ENCODE assay signal across 13 cellular contexts in the genomic region with DNA sequence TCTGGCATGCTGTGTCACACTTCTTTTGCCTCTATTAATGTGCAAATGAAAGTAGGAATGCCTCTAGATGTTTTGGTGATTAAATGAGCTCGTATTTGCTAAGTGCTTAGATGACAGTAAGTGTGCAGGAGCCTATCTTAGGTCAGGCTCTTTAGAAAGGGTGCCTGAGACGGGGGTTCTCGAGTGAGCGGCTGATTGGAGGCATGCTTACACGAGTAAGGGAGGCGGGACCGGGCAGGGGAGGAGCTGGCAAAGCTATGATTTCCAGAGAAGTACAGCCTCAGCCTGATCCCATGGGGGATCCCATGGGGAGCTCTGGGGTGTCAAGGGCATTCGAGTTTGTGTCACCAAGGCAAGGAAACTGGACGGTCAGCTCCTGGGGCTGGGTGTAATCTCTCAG. TPM values are rescaled to one million over a fixed set of nuclear protein-coding genes. Genes with fewer than 3 reads are reported as not detected.
DNase-seq lines count a peak whose midpoint lies in the region; ATAC-seq, FAIRE-seq and TF ChIP-seq lines count a peak whose summit lies in the region.
"Had no signal": no experiment of that assay in that cellular context is flagged by ENCODE, and none has a peak within 500 bp of the region (broad histone marks: within the 10 kb centered on the region; RNA-seq: fewer than 3 reads in every experiment).

No MANE protein-coding gene starts in this region.

- H3K27ac Mint-ChIP-seq in CD4-positive, alpha-beta T cell, result peak overlapping the region; percentile 78
- peak overlapping the region in 1 of 3 experiments; percentile 61; a peak in 2 of 7 replicates for H3K27ac Mint-ChIP-seq in H9
- H3K27ac Mint-ChIP-seq in astrocyte (ENCODE audit: unreplicated experiment), result no peak overlapping the region
- H3K27ac Mint-ChIP-seq in natural killer cell treated with Interleukin-12 subunit alpha and Interleukin-12 subunit beta and Interleukin-15 and Interleukin-18, amount 100 ng/mL, for 72 hours, result peak overlapping the region; percentile 74 to 81

- H4K91ac ChIP-seq in H9 (ENCODE audit: insufficient read length, low read depth, low read length), result no peak overlapping the region

- TF ChIP-seq CTCF in CD4-positive, alpha-beta T cell (IDR thresholded peaks at IDR 0.05), result no peak
- TF ChIP-seq CTCF in H9 (conservative IDR thresholded peaks at IDR 0.05) (no peak), astrocyte (IDR thresholded peaks at IDR 0.05; ENCODE audit: insufficient read depth, low read depth, low read length) (no peak), PC-3 (conservative IDR thresholded peaks at IDR 0.05; ENCODE audit: low read depth, low read length) (no peak), colonic mucosa (IDR thresholded peaks at IDR 0.05) (no peak)

- no peak overlapping the region for H2BK20ac ChIP-seq in H9 (ENCODE audit: low read depth, low read length, poor library complexity, severe bottlenecking)

- H3K9ac ChIP-seq in H9 (ENCODE audit: extremely low read depth, insufficient read length, low read length), result no peak overlapping the region
- H3K9ac ChIP-seq in astrocyte (ENCODE audit: low read length), result no peak overlapping the region
- no peak overlapping the region for H3K9ac ChIP-seq in PC-3 (ENCODE audit: low read length)
- no peak overlapping the region for H3K9ac ChIP-seq in colonic mucosa (ENCODE audit: low read depth in 2 of 2, low read length in 2 of 2)

- H4K8ac ChIP-seq in H9 (replicated peaks; ENCODE audit: insufficient read length, low read depth, low read length), result no peak overlapping the region

- no peak overlapping the region for H3K56ac ChIP-seq in H9 (ENCODE audit: insufficient read length, low read depth, low read length)

- H3K18ac ChIP-seq in H9 (ENCODE audit: insufficient read length, low read depth, low read length), result no peak overlapping the region

- H3K27me3 Mint-ChIP-seq in CD4-positive, alpha-beta T cell, result no peaks in the 10 kb centered on the region
- H3K27me3 Mint-ChIP-seq in H9 (ENCODE audit: low read depth), result peaks cover 4% of the 10 kb centered on the region; the same call in 1 of the 2 replicates
- no peaks in the 10 kb centered on the region for H3K27me3 Mint-ChIP-seq in astrocyte (ENCODE audit: low read depth, unreplicated experiment)
- peaks cover 0 to 16% of the 10 kb centered on the region in 2 donors for H3K27me3 Mint-ChIP-seq in natural killer cell treated with Interleukin-12 subunit alpha and Interleukin-12 subunit beta and Interleukin-15 and Interleukin-18, amount 100 ng/mL, for 72 hours

- H3K79me1 ChIP-seq in H9 (ENCODE audit: insufficient read depth, low read depth, low read length, poor library complexity, severe bottlenecking), result no peaks in the 10 kb centered on the region

- peak overlapping the region; percentile 9 for H3K4me2 ChIP-seq in H9 (ENCODE audit: insufficient read depth, insufficient read length, low read length)
- H3K4me2 ChIP-seq in astrocyte (ENCODE audit: low read length), result no peak overlapping the region
- H3K4me2 ChIP-seq in PC-3 (ENCODE audit: low read length), result no peak overlapping the region

- H2BK5ac ChIP-seq in H9 (ENCODE audit: insufficient read length, low read length), result no peak overlapping the region

- H2BK120ac ChIP-seq in H9 (ENCODE audit: low read depth, low read length, poor library complexity, severe bottlenecking), result no peak overlapping the region

- peaks cover 28% of the 10 kb centered on the region for H3K4me1 Mint-ChIP-seq in CD4-positive, alpha-beta T cell (ENCODE audit: low read depth)
- peaks cover 36 to 46% of the 10 kb centered on the region in 2 experiments for H3K4me1 Mint-ChIP-seq in H9
- peaks cover 9% of the 10 kb centered on the region for H3K4me1 Mint-ChIP-seq in astrocyte (ENCODE audit: low read depth, unreplicated experiment)
- peaks cover 28 to 30% of the 10 kb centered on the region in 2 donors for H3K4me1 Mint-ChIP-seq in natural killer cell treated with Interleukin-12 subunit alpha and Interleukin-12 subunit beta and Interleukin-15 and Interleukin-18, amount 100 ng/mL, for 72 hours (ENCODE audit: low read depth in 2 of 2)

- CTCF ChIA-PET in CD4-positive, alpha-beta T cell (lab: Charles Lee), result no interaction called here
- CTCF ChIA-PET in PC-3 (lab: Charles Lee), result no interaction called here

- POLR2A ChIA-PET in CD4-positive, alpha-beta T cell (lab: Charles Lee), result interaction anchor here (1.3 kb wide), 1 partner anchor 95 kb away, joined by 6 read pairs; no protein-coding TSS in a partner anchor
- POLR2A ChIA-PET in PC-3 (lab: Charles Lee; ENCODE audit: unreplicated experiment), result no interaction called here

- H3F3A ChIP-seq in PC-3 (ENCODE audit: low read length, unreplicated experiment), result no peaks in the 10 kb centered on the region

- no peaks in the 10 kb centered on the region for H3K9me2 ChIP-seq in PC-3 (replicated peaks; ENCODE audit: low read length)

- H3K4me3 ChIP-seq in astrocyte (ENCODE audit: insufficient read depth, low read depth, low read length), result no peak overlapping the region
- no peak overlapping the region for H3K4me3 ChIP-seq in PC-3 (ENCODE audit: low read length)
- H3K4me3 ChIP-seq in colonic mucosa, result no peak overlapping the region

- no peak overlapping the region for H3T11ph ChIP-seq in H9 (ENCODE audit: low read length)

- H3K9me3 ChIP-seq in CD4-positive, alpha-beta T cell (ENCODE audit: control insufficient read depth, low read length), result no peaks in the 10 kb centered on the region
- no peaks in the 10 kb centered on the region for H3K9me3 ChIP-seq in H9 (ENCODE audit: control insufficient read depth, low read depth, low read length)
- H3K9me3 ChIP-seq in astrocyte (ENCODE audit: insufficient read depth, low read depth, low read length), result no peaks in the 10 kb centered on the region
- no peaks in the 10 kb centered on the region for H3K9me3 ChIP-seq in PC-3 (ENCODE audit: low read length)
- H3K9me3 ChIP-seq in colonic mucosa, result no peaks in the 10 kb centered on the region

- no peak for ATAC-seq in CD4-positive, alpha-beta T cell (ENCODE audit: poor library complexity)
- ATAC-seq in natural killer cell treated with Interleukin-12 subunit alpha and Interleukin-12 subunit beta and Interleukin-15 and Interleukin-18, amount 100 ng/mL, for 72 hours, result no peak
- ATAC-seq in PC-3 (no peak), HG03342 (IDR thresholded peaks at IDR 0.05; ENCODE audit: unreplicated experiment) (no peak)

- H3K36me3 ChIP-seq in astrocyte (ENCODE audit: insufficient read depth, low read length), result no peaks in the 10 kb centered on the region
- no peaks in the 10 kb centered on the region for H3K36me3 ChIP-seq in PC-3 (ENCODE audit: low read depth, low read length)
- H3K36me3 ChIP-seq in colonic mucosa, result no peaks in the 10 kb centered on the region

- WGBS in H9 (ENCODE audit: extremely low coverage, insufficient read length, low lambda C conversion rate), result no CpG with 5 or more reads among the region's 9 CpGs

- FAIRE-seq in astrocyte (lab: Jason Lieb, UNC), result no peak

- no peaks in the 10 kb centered on the region for H3K36me3 Mint-ChIP-seq in CD4-positive, alpha-beta T cell (ENCODE audit: low read depth)
- H3K36me3 Mint-ChIP-seq in H9 (ENCODE audit: insufficient read depth in 1 of 3, low read depth in 3 of 3) (peaks cover 2 to 19% (median 11%) of the 10 kb centered on the region in 3 experiments; a peak in 6 of 7 replicates), astrocyte (ENCODE audit: low read depth, unreplicated experiment) (no peaks in the 10 kb centered on the region)
- H3K36me3 Mint-ChIP-seq in natural killer cell treated with Interleukin-12 subunit alpha and Interleukin-12 subunit beta and Interleukin-15 and Interleukin-18, amount 100 ng/mL, for 72 hours, result peaks cover 3% of the 10 kb centered on the region

- no peak overlapping the region for H2BK15ac ChIP-seq in H9 (ENCODE audit: low read depth, low read length)

- H3K4ac ChIP-seq in H9 (ENCODE audit: low read depth, low read length), result no peak overlapping the region

- H3K4me3 Mint-ChIP-seq in CD4-positive, alpha-beta T cell, result peak overlapping the region; percentile 23
- no peak overlapping the region for H3K4me3 Mint-ChIP-seq in H9
- H3K4me3 Mint-ChIP-seq in astrocyte (ENCODE audit: unreplicated experiment), result peak overlapping the region; percentile 23
- peak overlapping the region; percentile 75 for H3K4me3 Mint-ChIP-seq in natural killer cell treated with Interleukin-12 subunit alpha and Interleukin-12 subunit beta and Interleukin-15 and Interleukin-18, amount 100 ng/mL, for 72 hours

- H3K27me3 ChIP-seq in CD4-positive, alpha-beta T cell (ENCODE audit: control insufficient read depth, insufficient read depth, low read length), result no peaks in the 10 kb centered on the region
- H3K27me3 ChIP-seq in H9 (ENCODE audit: insufficient read depth, low read length) (no peaks in the 10 kb centered on the region), astrocyte (ENCODE audit: insufficient read depth, low read length) (no peaks in the 10 kb centered on the region), PC-3 (ENCODE audit: low read length) (no peaks in the 10 kb centered on the region), colonic mucosa (no peaks in the 10 kb centered on the region)

- H3K4me1 ChIP-seq in H9 (ENCODE audit: insufficient read depth, low read length), result peaks cover 15% of the 10 kb centered on the region
- H3K4me1 ChIP-seq in astrocyte (ENCODE audit: insufficient read depth, low read length), result peaks cover 14% of the 10 kb centered on the region
- H3K4me1 ChIP-seq in PC-3 (ENCODE audit: insufficient read depth, low read length), result peaks cover 17% of the 10 kb centered on the region
- H3K4me1 ChIP-seq in colonic mucosa, result no peaks in the 10 kb centered on the region

- H2AFZ ChIP-seq in H9 (ENCODE audit: low read length) (no peak overlapping the region), astrocyte (ENCODE audit: low read depth, low read length) (no peak overlapping the region), PC-3 (ENCODE audit: low read length) (no peak overlapping the region)

- H3K14ac ChIP-seq in H9 (ENCODE audit: insufficient read depth, low read length), result no peak overlapping the region

- no peak overlapping the region for H2BK12ac ChIP-seq in H9 (ENCODE audit: insufficient read length, low read depth, low read length)

- no peak overlapping the region for H3K23ac ChIP-seq in H9 (ENCODE audit: insufficient read length, low read depth, low read length)

- no peak overlapping the region for H3K27ac ChIP-seq in CD4-positive, alpha-beta T cell (ENCODE audit: low read depth, low read length)
- no peak overlapping the region for H3K27ac ChIP-seq in H9 (ENCODE audit: insufficient read length, low read depth, low read length)
- no peak overlapping the region for H3K27ac ChIP-seq in astrocyte (ENCODE audit: low read depth, low read length)
- no peak overlapping the region for H3K27ac ChIP-seq in PC-3 (ENCODE audit: low read length)
- H3K27ac ChIP-seq in colonic mucosa, result no peak overlapping the region

- no TSS peak for BruUV-seq in PC-3 (replicated peaks; lab: Mats Ljungman, UMichigan)

- peaks cover 6% of the 10 kb centered on the region for H3K23me2 ChIP-seq in H9 (ENCODE audit: insufficient read length, low read depth, low read length, poor library complexity, severe bottlenecking)

- H3K79me2 ChIP-seq in H9 (ENCODE audit: insufficient read depth, low read length) (no peaks in the 10 kb centered on the region), astrocyte (ENCODE audit: insufficient read depth, low read length) (peaks cover 12% of the 10 kb centered on the region), PC-3 (ENCODE audit: low read length) (peaks cover 17% of the 10 kb centered on the region)

- no peak overlapping the region for H4K5ac ChIP-seq in H9 (ENCODE audit: insufficient read length, low read depth, low read length)

- H3K9me3 Mint-ChIP-seq in CD4-positive, alpha-beta T cell, result no peaks in the 10 kb centered on the region
- peaks cover 39 to 60% of the 10 kb centered on the region in 2 experiments for H3K9me3 Mint-ChIP-seq in H9
- no peaks in the 10 kb centered on the region for H3K9me3 Mint-ChIP-seq in astrocyte (ENCODE audit: unreplicated experiment)
- no peaks in the 10 kb centered on the region for H3K9me3 Mint-ChIP-seq in natural killer cell treated with Interleukin-12 subunit alpha and Interleukin-12 subunit beta and Interleukin-15 and Interleukin-18, amount 100 ng/mL, for 72 hours

- DNase-seq in CD4-positive, alpha-beta T cell, result peak in 1 of 10 experiments; percentile 5
- DNase-seq in H9 (peak; percentile 44), astrocyte (ENCODE audit: low read depth) (no peak), PC-3 (no peak), colonic mucosa (no peak), hypothalamus (lab: John Stamatoyannopoulos, UW) (no peak)
- no peak for DNase-seq in natural killer cell treated with Interleukin-12 subunit alpha and Interleukin-12 subunit beta and Interleukin-15 and Interleukin-18, amount 100 ng/mL, for 72 hours (ENCODE audit: low spot score)
- DNase-seq: DMS153; MV-4-11; NCI-H526 treated with DMSO at 0.1 percent for 48 hours; stimulated activated CD8-positive, alpha-beta memory T cell treated with anti-CD3 and anti-CD28 coated beads, Interleukin-4, amount 100 ng/mL, for 48 hours had no signal

- no peaks in the 10 kb centered on the region for H4K20me1 ChIP-seq in H9 (ENCODE audit: control insufficient read depth, insufficient read depth, insufficient read length)
- peaks cover 7% of the 10 kb centered on the region for H4K20me1 ChIP-seq in astrocyte (ENCODE audit: insufficient read depth, low read length)
- H4K20me1 ChIP-seq in PC-3 (ENCODE audit: low read length), result peaks cover 2% of the 10 kb centered on the region; the same call in 1 of the 2 replicates

- H2AK5ac ChIP-seq in H9 (ENCODE audit: insufficient read length, low read length), result no peak overlapping the region

- intact Hi-C loops in CD4-positive, alpha-beta T cell (cut with DNase I, micrococcal nuclease), result loop anchor here in 1 of 2 experiments (10.0 kb wide), 1 partner anchor 1743 kb away; a partner anchor contains a TSS
- intact Hi-C loops in PC-3 (cut with micrococcal nuclease) (no loop called here), colonic mucosa (cut with DNase I) (no loop called here)

RNA-seq across cellular contexts. Expression of a gene that starts 44.8 kb away (rescaled TPM):
- total RNA-seq in CD4-positive, alpha-beta T cell, result not detected
- total RNA-seq in H9 (2021), result 0.31 and 0.39 TPM in 2 replicates
- total RNA-seq in astrocyte, result 0.36 TPM in 1 of 2 replicates, not detected in the other
- not detected for total RNA-seq in natural killer cell treated with Interleukin-12 subunit alpha and Interleukin-12 subunit beta and Interleukin-15 and Interleukin-18, amount 100 ng/mL, for 72 hours
- 0.66 TPM in 1 of 2 replicates, not detected in the other for total RNA-seq in PC-3 (2014; rRNA removed)
- under 1 TPM; 0.24 to 0.27 TPM for total RNA-seq in colonic mucosa
- total RNA-seq: SK-MEL-5 had no signal

Comparison
In these comparisons a context has a peak if more than half of its experiments do, and no peak if none do; other contexts are left out.
1. H3K4me3 Mint-ChIP-seq: peak in CD4-positive, alpha-beta T cell (single experiment), astrocyte (single experiment) and natural killer cell treated with Interleukin-12 subunit alpha and Interleukin-12 subunit beta and Interleukin-15 and Interleukin-18, amount 100 ng/mL, for 72 hours (single experiment); none in H9 (0 of 2).